In the genomic region with DNA sequence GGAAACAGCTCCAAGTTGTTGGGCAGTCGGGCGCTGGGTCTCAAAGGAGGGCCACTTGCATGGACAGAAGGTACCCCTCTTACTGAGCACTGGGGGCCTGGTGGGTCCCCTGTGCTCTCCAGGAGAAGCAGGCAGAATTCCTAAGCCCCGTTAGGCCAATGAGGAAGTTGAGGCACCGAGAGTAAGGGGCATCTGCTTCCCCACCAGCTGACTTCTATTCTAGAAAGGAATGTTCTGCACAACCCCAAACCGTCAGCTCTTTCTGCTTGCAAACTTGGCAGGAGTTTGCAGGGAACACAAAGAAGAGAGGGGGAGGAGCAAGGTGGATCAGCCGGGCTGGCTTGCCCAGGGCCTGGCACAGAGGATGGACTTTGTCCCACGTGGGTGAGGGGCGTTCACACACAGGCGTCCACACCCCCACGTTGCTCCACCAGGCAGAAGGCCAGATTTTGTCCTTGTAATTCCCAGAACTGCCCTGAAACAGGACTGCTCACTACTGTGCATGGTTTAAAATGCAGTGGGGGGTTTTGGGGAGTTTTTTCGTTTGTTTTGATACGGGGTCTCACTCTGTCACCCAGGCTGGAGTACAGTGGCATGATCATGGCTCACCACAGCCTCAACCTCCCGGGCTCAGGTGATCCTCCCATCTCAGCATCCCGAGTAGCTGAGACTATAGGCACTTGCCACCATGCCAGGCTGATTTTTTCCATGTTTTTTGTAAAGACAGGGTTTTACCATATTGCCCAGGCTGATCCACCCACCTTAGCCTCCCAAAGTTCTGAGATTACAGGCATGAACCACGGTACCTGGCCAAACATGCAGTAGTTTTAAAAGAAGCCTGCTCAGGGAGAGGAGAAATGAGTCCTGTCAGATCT, we compare ENCODE assay signal across 10 cellular contexts.
DNase-seq lines count a peak whose midpoint lies in the region; ATAC-seq and TF ChIP-seq lines count a peak whose summit lies in the region.
"Had no signal": no experiment of that assay in that cellular context is flagged by ENCODE, and none has a peak within 500 bp of the region (broad histone marks: within the 10 kb centered on the region; RNA-seq: fewer than 3 reads in every experiment).

No MANE protein-coding gene starts in this region.

- H3K9ac ChIP-seq in colonic mucosa (ENCODE audit: low read depth in 2 of 2, low read length in 2 of 2) = peak overlapping the region; percentile 64 to 71

- ATAC-seq in lower lobe of right lung = peak; percentile 83 to 85
- ATAC-seq in T-helper 17 cell = no peak
- no peak for ATAC-seq in GM18868 (IDR thresholded peaks at IDR 0.05; ENCODE audit: unreplicated experiment)

- H3K4me3 Mint-ChIP-seq in T-helper 17 cell = no peak overlapping the region

- CTCF ChIA-PET in A673 (lab: Charles Lee) = no interaction called here

- peak; percentile 83 for DNase-seq in LNCaP clone FGC (ENCODE audit: low read depth)
- peak; percentile 99 for DNase-seq in colonic mucosa
- peak; percentile 84 for DNase-seq in lower lobe of right lung
- DNase-seq in tibial nerve (ENCODE audit: low spot score in 2 of 2) = peak; percentile 74 to 81
- no peak for DNase-seq in T-helper 17 cell
- DNase-seq in NCI-H1105 (lab: John Stamatoyannopoulos, UW) = no peak
- DNase-seq in A673 (ENCODE audit: low spot score) = no peak
- DNase-seq: effector memory CD4-positive, alpha-beta T cell; stimulated activated CD4-positive, alpha-beta T cell treated with anti-CD3 and anti-CD28 coated beads, Interleukin-4, amount 100 ng/mL, for 24 hours had no signal

- peaks cover 10% of the 10 kb centered on the region for H3K36me3 Mint-ChIP-seq in T-helper 17 cell (ENCODE audit: low read depth)

- TF ChIP-seq POLR2A in tibial nerve (IDR thresholded peaks at IDR 0.05) = no peak

- H3K4me1 ChIP-seq in colonic mucosa = peaks cover 24% of the 10 kb centered on the region
- peaks cover 39% of the 10 kb centered on the region for H3K4me1 ChIP-seq in lower lobe of right lung
- peaks cover 0 to 32% (median 26%) of the 10 kb centered on the region in 4 donors for H3K4me1 ChIP-seq in tibial nerve
- peaks cover 21% of the 10 kb centered on the region for H3K4me1 ChIP-seq in A673 (ENCODE audit: insufficient read depth, low read length, poor library complexity, severe bottlenecking)

- BruUV-seq in A673 (replicated peaks; lab: Mats Ljungman, UMichigan) = no TSS peak

- H3K27me3 Mint-ChIP-seq in T-helper 17 cell = peaks cover 40% of the 10 kb centered on the region

- H3K4me3 ChIP-seq in LNCaP clone FGC (ENCODE audit: low read depth, low read length) = no peak overlapping the region
- no peak overlapping the region for H3K4me3 ChIP-seq in colonic mucosa
- H3K4me3 ChIP-seq in lower lobe of right lung = no peak overlapping the region
- H3K4me3 ChIP-seq in tibial nerve = no peak overlapping the region
- no peak overlapping the region for H3K4me3 ChIP-seq in A673 (ENCODE audit: low read depth, low read length, poor library complexity, severe bottlenecking)

- peak; percentile 27 to 82 for TF ChIP-seq EP300 in tibial nerve (IDR thresholded peaks at IDR 0.05)

- H3K27me3 ChIP-seq in colonic mucosa (no peaks in the 10 kb centered on the region), lower lobe of right lung (ENCODE audit: low read depth) (no peaks in the 10 kb centered on the region), tibial nerve (no peaks in the 10 kb centered on the region), A673 (replicated peaks; ENCODE audit: insufficient read depth, low read depth, low read length, poor library complexity) (no peaks in the 10 kb centered on the region)

- H3K36me3 ChIP-seq in colonic mucosa = no peaks in the 10 kb centered on the region
- no peaks in the 10 kb centered on the region for H3K36me3 ChIP-seq in lower lobe of right lung
- no peaks in the 10 kb centered on the region for H3K36me3 ChIP-seq in tibial nerve
- no peaks in the 10 kb centered on the region for H3K36me3 ChIP-seq in A673 (ENCODE audit: insufficient read depth, low read length, poor library complexity, severe bottlenecking)

- peaks cover 20% of the 10 kb centered on the region for H3K4me1 Mint-ChIP-seq in T-helper 17 cell

- H3K27ac ChIP-seq in colonic mucosa (peak overlapping the region; percentile 94), lower lobe of right lung (peak overlapping the region; percentile 49), tibial nerve (peak overlapping the region; percentile 41 to 83 (median 74)), A673 (ENCODE audit: low read depth, low read length, poor library complexity, severe bottlenecking) (no peak overlapping the region)

- POLR2A ChIA-PET in A673 (lab: Charles Lee; ENCODE audit: low non-redundant PET) = no interaction called here

- H3K27ac Mint-ChIP-seq in T-helper 17 cell = no peak overlapping the region

- WGBS in tibial nerve, 2 donors = 23 to 32% methylated on average over 15 of the region's 15 CpGs

- intact Hi-C loops in colonic mucosa (cut with DNase I) = no loop called here
- intact Hi-C loops in lower lobe of right lung (cut with DNase I) = no loop called here
- intact Hi-C loops in A673 (cut with micrococcal nuclease; ENCODE audit: unreplicated experiment) = no loop called here

- TF ChIP-seq CTCF in LNCaP clone FGC (IDR thresholded peaks at IDR 0.05; ENCODE audit: control insufficient read depth, extremely low read depth, insufficient read depth) (no peak), colonic mucosa (IDR thresholded peaks at IDR 0.05) (no peak), lower lobe of right lung (IDR thresholded peaks at IDR 0.05) (no peak), tibial nerve (IDR thresholded peaks at IDR 0.05) (no peak), A673 (conservative IDR thresholded peaks at IDR 0.05; ENCODE audit: low read depth, low read length) (no peak)

- H3K9me3 ChIP-seq in colonic mucosa (no peaks in the 10 kb centered on the region), lower lobe of right lung (no peaks in the 10 kb centered on the region), tibial nerve (no peaks in the 10 kb centered on the region), T-helper 17 cell (ENCODE audit: control insufficient read depth, low read length, poor library complexity, severe bottlenecking) (no peaks in the 10 kb centered on the region), A673 (ENCODE audit: low read depth, low read length, poor library complexity, severe bottlenecking) (no peaks in the 10 kb centered on the region)

Comparison
In these comparisons a context has a peak if more than half of its experiments do, and no peak if none do; other contexts are left out.
1. DNase-seq: peak in LNCaP clone FGC (single experiment), colonic mucosa (single experiment), lower lobe of right lung (single experiment) and tibial nerve (2 of 2); none in T-helper 17 cell (0 of 3), NCI-H1105 (single experiment) and A673 (single experiment).
2. ATAC-seq: peak in lower lobe of right lung (2 of 2); none in T-helper 17 cell (single experiment) and GM18868 (single experiment).